ENCODE assay signal across 8 cellular contexts in genomic region chr4:1683903-1684755, GRCh38. TPM values are rescaled to one million over a fixed set of nuclear protein-coding genes. Genes with fewer than 3 reads are reported as not detected.
DNase-seq lines count a peak whose midpoint lies in the region; ATAC-seq and TF ChIP-seq lines count a peak whose summit lies in the region.

A gene with protein sequence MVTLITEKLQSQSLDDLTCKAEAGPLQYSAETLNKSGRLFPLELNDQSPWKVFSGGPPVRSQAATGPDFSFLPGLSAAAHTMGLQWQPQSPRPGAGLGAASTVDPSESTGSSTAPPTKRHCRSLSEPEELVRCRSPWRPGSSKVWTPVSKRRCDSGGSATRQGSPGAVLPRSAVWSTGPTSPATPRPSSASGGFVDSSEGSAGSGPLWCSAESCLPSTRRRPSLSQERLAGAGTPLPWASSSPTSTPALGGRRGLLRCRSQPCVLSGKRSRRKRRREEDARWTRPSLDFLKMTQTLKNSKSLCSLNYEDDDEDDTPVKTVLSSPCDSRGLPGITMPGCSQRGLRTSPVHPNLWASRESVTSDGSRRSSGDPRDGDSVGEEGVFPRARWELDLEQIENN (minus strand): TSS chr4:1684313. CDS start chr4:1668741, 15,572 bp downstream.

- no peaks in the 10 kb centered on the region for H3K27me3 Mint-ChIP-seq in dendritic cell treated with granulocyte-macrophage colony-stimulating factor and Interleukin-4, amounts not matched to agents 40 ng/mL and 50 ng/mL, for 4 days

- TF ChIP-seq CTCF in liver (IDR thresholded peaks at IDR 0.05; ENCODE audit: low read depth, low read length, missing input control): no peak

- WGBS in liver: 2% methylated on average over 138 of the region's 138 CpGs

- no peaks in the 10 kb centered on the region for H3K36me3 Mint-ChIP-seq in dendritic cell treated with granulocyte-macrophage colony-stimulating factor and Interleukin-4, amounts not matched to agents 40 ng/mL and 50 ng/mL, for 4 days (ENCODE audit: low read depth)

- H3K36me3 ChIP-seq in liver (ENCODE audit: control insufficient read depth in 4 of 4, insufficient read depth in 3 of 4, low read depth in 1 of 4, low read length in 3 of 4): no peaks in the 10 kb centered on the region

- intact Hi-C loops in dendritic cell treated with granulocyte-macrophage colony-stimulating factor and Interleukin-4, amounts not matched to agents 40 ng/mL and 50 ng/mL, for 4 days (cut with micrococcal nuclease): loop anchor here (1.0 to 2.0 kb wide), 2 partner anchors 28 to 103 kb away; partner anchors contain the start of gene SLBP

- peak within 1 kb of the TSS; percentile 70 for H3K4me3 Mint-ChIP-seq in dendritic cell treated with granulocyte-macrophage colony-stimulating factor and Interleukin-4, amounts not matched to agents 40 ng/mL and 50 ng/mL, for 4 days

- no peaks in the 10 kb centered on the region for H3K27me3 ChIP-seq in liver (ENCODE audit: control insufficient read depth in 4 of 4, insufficient read depth in 4 of 4, low read length in 3 of 4)

- peak within 1 kb of the TSS in 1 of 2 donors; percentile 42 for H3K9ac ChIP-seq in liver (ENCODE audit: low read depth in 1 of 2, low read length in 2 of 2)

- TF ChIP-seq RAD21 in liver (IDR thresholded peaks at IDR 0.05): no peak

- H3K4me1 ChIP-seq in liver (ENCODE audit: control insufficient read depth in 4 of 4, insufficient read depth in 4 of 4, low read length in 3 of 4): peaks cover 2 to 20% (median 10%) of the 10 kb centered on the region in 4 donors

- no peaks in the 10 kb centered on the region for H3K9me3 ChIP-seq in liver (ENCODE audit: control insufficient read depth in 4 of 4, low read length in 3 of 4)

- H3K27ac Mint-ChIP-seq in dendritic cell treated with granulocyte-macrophage colony-stimulating factor and Interleukin-4, amounts not matched to agents 40 ng/mL and 50 ng/mL, for 4 days: peak within 1 kb of the TSS; percentile 67

- ATAC-seq in GM19023 (IDR thresholded peaks at IDR 0.05; ENCODE audit: unreplicated experiment): peak; percentile 91
- ATAC-seq in HG03159 (IDR thresholded peaks at IDR 0.05; ENCODE audit: unreplicated experiment): peak; percentile 88

- peak within 1 kb of the TSS; percentile 56 to 88 (median 63) for H3K4me3 ChIP-seq in liver (ENCODE audit: low read depth in 1 of 3, low read length in 3 of 3)

- H3K9me3 Mint-ChIP-seq in dendritic cell treated with granulocyte-macrophage colony-stimulating factor and Interleukin-4, amounts not matched to agents 40 ng/mL and 50 ng/mL, for 4 days: no peaks in the 10 kb centered on the region

- peak within 1 kb of the TSS; percentile 60 to 61 for H3K27ac ChIP-seq in liver (ENCODE audit: low read depth in 1 of 2, low read length in 2 of 2)

- DNase-seq in AG08396 (ENCODE audit: low spot score) (peak; percentile 98), NCI-H510A (lab: John Stamatoyannopoulos, UW) (peak; percentile 75)
- peak; percentile 89 to 91 for DNase-seq in activated CD4-positive, alpha-beta T cell treated with anti-CD3 and anti-CD28 coated beads, Interleukin-2, amount 50 U/mL, for 4 hours
- peak; percentile 97 to 99 for DNase-seq in stimulated activated CD4-positive, alpha-beta T cell treated with anti-CD3 and anti-CD28 coated beads, Interleukin-2, amount 100 ng/mL, for 48 hours

- peaks cover 13% of the 10 kb centered on the region for H3K4me1 Mint-ChIP-seq in dendritic cell treated with granulocyte-macrophage colony-stimulating factor and Interleukin-4, amounts not matched to agents 40 ng/mL and 50 ng/mL, for 4 days (ENCODE audit: low read depth)

TF ChIP-seq in liver, 16 proteins besides CTCF, POLR2A, EP300 and RAD21:
- TF ChIP-seq ZBTB33 (IDR thresholded peaks at IDR 0.05) (no peak), SP1 (IDR thresholded peaks at IDR 0.05) (no peak), HNF4G (IDR thresholded peaks at IDR 0.05) (no peak), NR2F2 (IDR thresholded peaks at IDR 0.05) (no peak), YY1 (IDR thresholded peaks at IDR 0.05) (no peak), EGR1 (IDR thresholded peaks at IDR 0.05; ENCODE audit: low read depth in 2 of 2) (no peak), TAF1 (conservative IDR thresholded peaks at IDR 0.05) (no peak), FOXA1 (IDR thresholded peaks at IDR 0.05) (no peak), MAX (IDR thresholded peaks at IDR 0.05) (no peak), ATF3 (IDR thresholded peaks at IDR 0.05) (no peak), GABPA (IDR thresholded peaks at IDR 0.05 in 1 of 2, conservative IDR thresholded peaks at IDR 0.05 in 1 of 2) (no peak), HNF4A (conservative IDR thresholded peaks at IDR 0.05) (no peak), REST (IDR thresholded peaks at IDR 0.05) (no peak), RXRA (IDR thresholded peaks at IDR 0.05) (no peak), FOXA2 (IDR thresholded peaks at IDR 0.05) (no peak), JUND (IDR thresholded peaks at IDR 0.05) (no peak)

RNA-seq across cellular contexts. Expression of the gene that starts here (rescaled TPM):
- total RNA-seq in liver: 1 to 10 TPM in 1 of 2 donors, under 1 TPM in 1; 0.51 to 1.4 TPM
- 1 to 10 TPM in 1 of 2 donors, under 1 TPM in 1; 0.44 to 2.2 TPM for polyA plus RNA-seq in liver

Comparison
In these comparisons a context has a peak if more than half of its experiments do, and no peak if none do; other contexts are left out.
1. Peak in every context shown above with its lines: DNase-seq, ATAC-seq, H3K4me3 ChIP-seq and H3K27ac ChIP-seq.